Comparison of ENCODE assay signal across 1 cellular context in genomic region chr19:48837081-48837524, GRCh38.
TF ChIP-seq lines count a peak whose summit lies in the region.

No MANE protein-coding gene starts in this region.

TF ChIP-seq in HCT116, 20 proteins besides CTCF, POLR2A, EP300 and RAD21 (continued from another document):
- TF ChIP-seq REST (IDR thresholded peaks at IDR 0.05; ENCODE audit: low read depth) (no peak), SIN3A (IDR thresholded peaks at IDR 0.05; ENCODE audit: low read depth) (no peak), TCF7L2 (IDR thresholded peaks at IDR 0.05; ENCODE audit: borderline replicate concordance, extremely low read depth, insufficient read depth, insufficient read length) (no peak)
TF ChIP-seq in HCT116: peak in this region for 0.
